ENCODE assay signal across 10 cellular contexts in genomic region chr19:11361037-11361770, GRCh38. TPM values are rescaled to one million over a fixed set of nuclear protein-coding genes. Genes with fewer than 3 reads are reported as not detected.
DNase-seq lines count a peak whose midpoint lies in the region; FAIRE-seq and TF ChIP-seq lines count a peak whose summit lies in the region.
"Had no signal": no experiment of that assay in that cellular context is flagged by ENCODE, and none has a peak within 500 bp of the region (broad histone marks: within the 10 kb centered on the region; RNA-seq: fewer than 3 reads in every experiment).

No MANE protein-coding gene starts in this region.

- H3K4me3 ChIP-seq in keratinocyte (ENCODE audit: control insufficient read depth in 2 of 3, extremely low read depth in 1 of 3, insufficient read depth in 2 of 3, low read depth in 1 of 3, low read length in 3 of 3), result no peak overlapping the region
- no peak overlapping the region for H3K4me3 ChIP-seq in thyroid gland (replicated peaks in 1 of 3)

- FAIRE-seq in keratinocyte (lab: Jason Lieb, UNC), result no peak

- no peaks in the 10 kb centered on the region for H3K9me1 ChIP-seq in keratinocyte (ENCODE audit: control insufficient read depth, extremely low read depth, insufficient read depth, low read length)

- dilution Hi-C loops in keratinocyte (cut with MboI; ENCODE audit: extremely low pct_ligation_motif_present, low sequenced_read_pairs), result no loop called here

- DNase-seq in activated CD4-positive, alpha-beta T cell treated with anti-CD3 and anti-CD28 coated beads, Interleukin-2, amount 50 U/mL, for 48 hours, result peak; percentile 32 to 50
- DNase-seq in activated CD4-positive, alpha-beta T cell treated with anti-CD3 and anti-CD28 coated beads, Interleukin-2, amount 50 U/mL, for 1 hour, result no peak
- DNase-seq in astrocyte of the hippocampus (ENCODE audit: low read depth, low spot score), result peak; percentile 24
- DNase-seq in keratinocyte (ENCODE audit: low read depth, low spot score), result no peak
- DNase-seq in thyroid gland, result peak; percentile 85 to 87
- DNase-seq in LoVo (ENCODE audit: low spot score), result no peak
- DNase-seq in NCI-H2029 (lab: John Stamatoyannopoulos, UW), result no peak
- no peak for DNase-seq in stimulated activated naive CD4-positive, alpha-beta T cell (lab: John Stamatoyannopoulos, UW)
- DNase-seq: activated naive CD4-positive, alpha-beta T cell treated with anti-CD3 and anti-CD28 coated beads for 36 hours; AML-193 had no signal

- no peaks in the 10 kb centered on the region for H3K27me3 ChIP-seq in keratinocyte (ENCODE audit: control insufficient read depth, extremely low read depth, insufficient read depth, low read length)
- no peaks in the 10 kb centered on the region for H3K27me3 ChIP-seq in thyroid gland

- no peak for TF ChIP-seq CTCF in keratinocyte (optimal IDR thresholded peaks at IDR 0.05 in 1 of 3, IDR thresholded peaks at IDR 0.05 in 1 of 3, conservative IDR thresholded peaks at IDR 0.05 in 1 of 3; ENCODE audit: extremely low read depth in 1 of 3, insufficient read depth in 2 of 3, low read length in 3 of 3)
- TF ChIP-seq CTCF in thyroid gland (IDR thresholded peaks at IDR 0.05), result no peak

- H3K79me2 ChIP-seq in keratinocyte (ENCODE audit: control insufficient read depth, insufficient read depth, low read length), result no peaks in the 10 kb centered on the region

- intact Hi-C loops in thyroid gland (cut with DNase I), result no loop called here

- no peak overlapping the region for H3K9ac ChIP-seq in keratinocyte (ENCODE audit: control insufficient read depth, extremely low read depth, insufficient read depth, low read length)

- H3K4me2 ChIP-seq in keratinocyte (ENCODE audit: control insufficient read depth, extremely low read depth, insufficient read depth, low read depth, low read length), result peak overlapping the region; percentile 27

- H3K9me3 ChIP-seq in keratinocyte (ENCODE audit: control insufficient read depth, low read depth, low read length) (no peaks in the 10 kb centered on the region), thyroid gland (no peaks in the 10 kb centered on the region)

- no peak overlapping the region for H2AFZ ChIP-seq in keratinocyte (ENCODE audit: control insufficient read depth, low read length)

- TF ChIP-seq POLR2A in thyroid gland (IDR thresholded peaks at IDR 0.05), result no peak

- H4K20me1 ChIP-seq in keratinocyte (ENCODE audit: control insufficient read depth, extremely low read depth, insufficient read depth, low read length), result no peaks in the 10 kb centered on the region

- H3K27ac ChIP-seq in keratinocyte (ENCODE audit: control insufficient read depth, insufficient read depth, low read length), result no peak overlapping the region
- H3K27ac ChIP-seq in thyroid gland, result no peak overlapping the region

- 23 to 63% methylated on average over 6 to 22 of the region's 43 CpGs for WGBS in thyroid gland, 2 donors

- peaks cover 0 to 5% of the 10 kb centered on the region in 2 experiments for H3K36me3 ChIP-seq in keratinocyte (ENCODE audit: control insufficient read depth in 2 of 2, extremely low read depth in 1 of 2, insufficient read depth in 2 of 2, low read length in 2 of 2)
- H3K36me3 ChIP-seq in thyroid gland, result peaks cover 0 to 5% of the 10 kb centered on the region in 2 donors

- H3K4me1 ChIP-seq in keratinocyte (ENCODE audit: control insufficient read depth, extremely low read depth, insufficient read depth, low read length) (peaks cover 6% of the 10 kb centered on the region), thyroid gland (peaks cover under 1 to 12% of the 10 kb centered on the region in 2 donors)

RNA-seq across cellular contexts. Expression of gene PLPPR2, which starts 6.0 kb away (rescaled TPM):
- polyA plus RNA-seq in keratinocyte, result 3.5 to 9.1 TPM (median 5.7 TPM) in 3 replicates
- 1.7 TPM for polyA plus RNA-seq in keratinocyte (2011; ENCODE audit: low read depth)
- 5.9 and 12.7 TPM in 2 replicates for polyA plus RNA-seq in keratinocyte (2011; cell fraction: cytosol; rRNA removed)
- polyA plus RNA-seq in keratinocyte (2011; cell fraction: nucleus; rRNA removed), result 14.4 and 18.4 TPM in 2 replicates
- 14.6 and 28.9 TPM in 2 replicates for polyA plus RNA-seq in keratinocyte (2012; ENCODE audit: low replicate concordance)
- 5.0 to 12.7 TPM (median 7.2 TPM) in 3 replicates for polyA minus RNA-seq in keratinocyte
- 15.7 TPM for polyA minus RNA-seq in keratinocyte (2011; cell fraction: cytosol; rRNA and poly(A)+ RNA removed)
- 5.4 and 7.9 TPM in 2 replicates for polyA minus RNA-seq in keratinocyte (2011; cell fraction: nucleus; rRNA and poly(A)+ RNA removed)
- 10 to 100 TPM in 1 of 4 donors, 1 to 10 TPM in 3; 6.0 to 18.4 (median 8.9) TPM for total RNA-seq in thyroid gland

RNA-seq across cellular contexts. Expression of gene SWSAP1, which starts 13.3 kb away (rescaled TPM):
- polyA plus RNA-seq in keratinocyte, result 2.1 to 2.5 TPM (median 2.2 TPM) in 3 replicates
- 0.62 TPM for polyA plus RNA-seq in keratinocyte (2011; ENCODE audit: low read depth)
- polyA plus RNA-seq in keratinocyte (2011; cell fraction: cytosol; rRNA removed), result 1.4 and 2.0 TPM in 2 replicates
- polyA plus RNA-seq in keratinocyte (2011; cell fraction: nucleus; rRNA removed), result 2.1 and 2.3 TPM in 2 replicates
- 2.1 and 3.2 TPM in 2 replicates for polyA plus RNA-seq in keratinocyte (2012; ENCODE audit: low replicate concordance)
- polyA minus RNA-seq in keratinocyte, result 0.77 to 1.4 TPM (median 1.1 TPM) in 3 replicates
- polyA minus RNA-seq in keratinocyte (2011; cell fraction: cytosol; rRNA and poly(A)+ RNA removed), result not detected
- 0.53 and 0.54 TPM in 2 replicates for polyA minus RNA-seq in keratinocyte (2011; cell fraction: nucleus; rRNA and poly(A)+ RNA removed)
- total RNA-seq in thyroid gland, result 1 to 10 TPM; 2.3 to 4.3 (median 3.4) TPM

RNA-seq across cellular contexts. Expression of gene CCDC159, which starts 14.9 kb away (rescaled TPM):
- 6.4 to 9.1 TPM (median 7.5 TPM) in 3 replicates for polyA plus RNA-seq in keratinocyte
- polyA plus RNA-seq in keratinocyte (2011; ENCODE audit: low read depth), result 7.4 TPM
- polyA plus RNA-seq in keratinocyte (2011; cell fraction: cytosol; rRNA removed), result 3.3 and 4.9 TPM in 2 replicates
- 26.4 and 27.5 TPM in 2 replicates for polyA plus RNA-seq in keratinocyte (2011; cell fraction: nucleus; rRNA removed)
- 7.6 and 11.5 TPM in 2 replicates for polyA plus RNA-seq in keratinocyte (2012; ENCODE audit: low replicate concordance)
- polyA minus RNA-seq in keratinocyte, result 0.89 to 5.7 TPM (median 4.7 TPM) in 3 replicates
- 7.1 TPM for polyA minus RNA-seq in keratinocyte (2011; cell fraction: cytosol; rRNA and poly(A)+ RNA removed)
- polyA minus RNA-seq in keratinocyte (2011; cell fraction: nucleus; rRNA and poly(A)+ RNA removed), result 3.4 and 7.3 TPM in 2 replicates
- total RNA-seq in thyroid gland, result 10 to 100 TPM; 27.0 to 36.9 (median 34.5) TPM

RNA-seq across cellular contexts. Expression of gene TMEM205, which starts 15.1 kb away (rescaled TPM):
- polyA plus RNA-seq in keratinocyte, result 65.5 to 107 TPM (median 91.7 TPM) in 3 replicates
- polyA plus RNA-seq in keratinocyte (2011; ENCODE audit: low read depth), result 11.6 TPM
- polyA plus RNA-seq in keratinocyte (2011; cell fraction: cytosol; rRNA removed), result 104 and 173 TPM in 2 replicates
- polyA plus RNA-seq in keratinocyte (2011; cell fraction: nucleus; rRNA removed), result 138 and 164 TPM in 2 replicates
- 66.9 and 77.4 TPM in 2 replicates for polyA plus RNA-seq in keratinocyte (2012; ENCODE audit: low replicate concordance)
- 59.6 to 78.6 TPM (median 77.0 TPM) in 3 replicates for polyA minus RNA-seq in keratinocyte
- polyA minus RNA-seq in keratinocyte (2011; cell fraction: cytosol; rRNA and poly(A)+ RNA removed), result 63.3 TPM
- 21.9 and 24.1 TPM in 2 replicates for polyA minus RNA-seq in keratinocyte (2011; cell fraction: nucleus; rRNA and poly(A)+ RNA removed)
- 1,000 to 10,000 TPM in 1 of 4 donors, 100 to 1,000 TPM in 3; 266 to 1,029 (median 650) TPM for total RNA-seq in thyroid gland

RNA-seq across cellular contexts. Expression of gene RAB3D, which starts 21.7 kb away (rescaled TPM):
- polyA plus RNA-seq in keratinocyte, result 63.1 to 99.0 TPM (median 66.0 TPM) in 3 replicates
- 16.6 TPM for polyA plus RNA-seq in keratinocyte (2011; ENCODE audit: low read depth)
- polyA plus RNA-seq in keratinocyte (2011; cell fraction: cytosol; rRNA removed), result 58.8 and 83.8 TPM in 2 replicates
- 50.8 and 62.5 TPM in 2 replicates for polyA plus RNA-seq in keratinocyte (2011; cell fraction: nucleus; rRNA removed)
- polyA plus RNA-seq in keratinocyte (2012; ENCODE audit: low replicate concordance), result 25.6 and 35.3 TPM in 2 replicates
- polyA minus RNA-seq in keratinocyte, result 235 to 417 TPM (median 372 TPM) in 3 replicates
- 95.5 TPM for polyA minus RNA-seq in keratinocyte (2011; cell fraction: cytosol; rRNA and poly(A)+ RNA removed)
- 37.4 and 91.4 TPM in 2 replicates for polyA minus RNA-seq in keratinocyte (2011; cell fraction: nucleus; rRNA and poly(A)+ RNA removed)
- 10 to 100 TPM; 14.8 to 30.3 (median 20.6) TPM for total RNA-seq in thyroid gland

Comparison
In these comparisons a context has a peak if more than half of its experiments do, and no peak if none do; other contexts are left out.
1. DNase-seq: peak in activated CD4-positive, alpha-beta T cell treated with anti-CD3 and anti-CD28 coated beads, Interleukin-2, amount 50 U/mL, for 48 hours (2 of 2), astrocyte of the hippocampus (single experiment) and thyroid gland (2 of 2); none in activated CD4-positive, alpha-beta T cell treated with anti-CD3 and anti-CD28 coated beads, Interleukin-2, amount 50 U/mL, for 1 hour (single experiment), keratinocyte (single experiment), LoVo (single experiment), NCI-H2029 (single experiment) and stimulated activated naive CD4-positive, alpha-beta T cell (0 of 6).